In genomic region chr22:30294830-30295229, GRCh38 we compare ENCODE assay signal across 23 cellular contexts. TPM values are rescaled to one million over a fixed set of nuclear protein-coding genes. Genes with fewer than 3 reads are reported as not detected.
A peak's percentile ranks its signal among the peaks of the same experiment; 100 is the strongest.
DNase-seq lines count a peak whose midpoint lies in the region; ATAC-seq, FAIRE-seq and TF ChIP-seq lines count a peak whose summit lies in the region.
"Had no signal": no experiment of that assay in that cellular context is flagged by ENCODE, and none has a peak within 500 bp of the region (broad histone marks: within the 10 kb centered on the region; RNA-seq: fewer than 3 reads in every experiment).

No MANE protein-coding gene starts in this region.

- H3K4me3 ChIP-seq in right cardiac atrium (ENCODE audit: low read length) (no peak overlapping the region), heart right ventricle (no peak overlapping the region), GM12878 (no peak overlapping the region), osteoblast (ENCODE audit: insufficient read depth, low read length) (no peak overlapping the region), vagina (no peak overlapping the region)
- H3K4me3 ChIP-seq: SJCRH30 had no signal

- FAIRE-seq in GM12878 (lab: Jason Lieb, UNC): no peak
- FAIRE-seq: G401.6, GM18507, H1, HTR-8/SVneo had no signal

- H3K36me3 Mint-ChIP-seq in activated CD8-positive, alpha-beta T cell treated with anti-CD3 and anti-CD28 coated beads, Interleukin-2, amount 10 ng/mL, durations not matched to agents 7 days and 5 days (ENCODE audit: low read depth): peaks cover 65% of the 10 kb centered on the region

- SMC1A ChIA-PET in GM12878 (lab: Charles Lee; ENCODE audit: uncharacterized antibody, unreplicated experiment): interaction anchor here (7.9 kb wide), 1 partner anchor 31 kb away, joined by 100 read pairs; the partner anchor contains the start of gene TBC1D10A

- peaks cover 59% of the 10 kb centered on the region for H3K4me1 Mint-ChIP-seq in activated CD8-positive, alpha-beta T cell treated with anti-CD3 and anti-CD28 coated beads, Interleukin-2, amount 10 ng/mL, durations not matched to agents 7 days and 5 days (ENCODE audit: low read depth)

- no peak for TF ChIP-seq EP300 in GM12878 (IDR thresholded peaks at IDR 0.05; ENCODE audit: borderline replicate concordance in 1 of 2, control insufficient read depth in 1 of 2, low read depth in 2 of 2, low read length in 2 of 2)

- RAD21 ChIA-PET in GM12878 (lab: Charles Lee; ENCODE audit: unreplicated experiment): no interaction called here

- TF ChIP-seq POLR2A in GM12878 (IDR thresholded peaks at IDR 0.05; ENCODE audit: low read depth, low read length): 0 out of 2 replicates have a peak, but pooled peaks have one; percentile 27
- no peak for TF ChIP-seq POLR2A in vagina (IDR thresholded peaks at IDR 0.05)

- CTCF ChIA-PET in GM12878 (lab: Yijun Ruan, JAX): no interaction called here
- CTCF ChIA-PET in activated CD8-positive, alpha-beta T cell treated with anti-CD3 and anti-CD28 coated beads, Interleukin-2, amount 10 ng/mL, durations not matched to agents 7 days and 5 days (lab: Charles Lee): interaction anchor here (1.0 kb wide), 1 partner anchor 32 kb away, joined by 3 read pairs; no protein-coding TSS in a partner anchor

- intact Hi-C loops in right cardiac atrium (cut with DNase I): loop anchor here in 1 of 4 donors (5.0 kb wide), 1 partner anchor 37 kb away; no protein-coding TSS in a partner anchor
- intact Hi-C loops in heart right ventricle (cut with DNase I): no loop called here
- intact Hi-C loops in GM12878 (cut with micrococcal nuclease; ENCODE audit: unreplicated experiment): no loop called here
- intact Hi-C loops in vagina (cut with DNase I): no loop called here

- H3K9me3 ChIP-seq in right cardiac atrium (ENCODE audit: control insufficient read depth, low read length) (no peaks in the 10 kb centered on the region), heart right ventricle (no peaks in the 10 kb centered on the region), GM12878 (replicated peaks; ENCODE audit: control insufficient read depth, insufficient read depth, low read length) (no peaks in the 10 kb centered on the region), osteoblast (ENCODE audit: low read depth, low read length) (no peaks in the 10 kb centered on the region), vagina (no peaks in the 10 kb centered on the region)
- H3K9me3 ChIP-seq: SJCRH30 had no signal

- H3K4me3 Mint-ChIP-seq in activated CD8-positive, alpha-beta T cell treated with anti-CD3 and anti-CD28 coated beads, Interleukin-2, amount 10 ng/mL, durations not matched to agents 7 days and 5 days: no peak overlapping the region

- no peaks in the 10 kb centered on the region for H3K9me3 Mint-ChIP-seq in activated CD8-positive, alpha-beta T cell treated with anti-CD3 and anti-CD28 coated beads, Interleukin-2, amount 10 ng/mL, durations not matched to agents 7 days and 5 days (ENCODE audit: insufficient read depth)

- POLR2A ChIA-PET in GM12878 (lab: Charles Lee): interaction anchor here (0.5 kb wide), 1 partner anchor 190 kb away, joined by 5 read pairs; no protein-coding TSS in a partner anchor
- POLR2A ChIA-PET in activated CD8-positive, alpha-beta T cell treated with anti-CD3 and anti-CD28 coated beads, Interleukin-2, amount 10 ng/mL, durations not matched to agents 7 days and 5 days (lab: Charles Lee): interaction anchor here (0.5 to 10.2 kb wide), 2 partner anchors 9 to 208 kb away, joined by 3 to 117 read pairs; no protein-coding TSS in a partner anchor

- H3K4me2 ChIP-seq in GM12878 (ENCODE audit: control insufficient read depth, insufficient read depth) (no peak overlapping the region), osteoblast (ENCODE audit: insufficient read depth, low read length) (no peak overlapping the region)

- H3K27ac ChIP-seq in right cardiac atrium (ENCODE audit: low read length) (no peak overlapping the region), heart right ventricle (no peak overlapping the region), GM12878 (ENCODE audit: control insufficient read depth, insufficient read depth) (no peak overlapping the region), osteoblast (ENCODE audit: low read depth, low read length) (no peak overlapping the region), vagina (peak overlapping the region; percentile 9)
- H3K27ac ChIP-seq: SJCRH30 had no signal

- ATAC-seq in right cardiac atrium (no peak), heart right ventricle (no peak), GM12878 (no peak), HG02840 (IDR thresholded peaks at IDR 0.05; ENCODE audit: low FRiP score, unreplicated experiment) (no peak)
- no peak for ATAC-seq in activated CD8-positive, alpha-beta T cell treated with anti-CD3 and anti-CD28 coated beads, Interleukin-2, amount 10 ng/mL, durations not matched to agents 7 days and 5 days
- ATAC-seq: HCT116 had no signal

- in situ Hi-C loops in GM12878 (cut with MboI): no loop called here

- H3K36me3 ChIP-seq in heart right ventricle: peaks cover 0 to 86% (median 25%) of the 10 kb centered on the region in 9 donors
- peaks cover 15 to 43% of the 10 kb centered on the region in 2 experiments; a peak in 3 of 4 replicates for H3K36me3 ChIP-seq in GM12878 (ENCODE audit: control insufficient read depth in 2 of 2, insufficient read depth in 2 of 2, low read length in 1 of 2)
- peaks cover 61% of the 10 kb centered on the region for H3K36me3 ChIP-seq in osteoblast (ENCODE audit: insufficient read depth, low read length)
- H3K36me3 ChIP-seq in vagina: peaks cover 0 to 65% of the 10 kb centered on the region in 2 donors
- H3K36me3 ChIP-seq: SJCRH30 had no signal

- H3K27me3 Mint-ChIP-seq in activated CD8-positive, alpha-beta T cell treated with anti-CD3 and anti-CD28 coated beads, Interleukin-2, amount 10 ng/mL, durations not matched to agents 7 days and 5 days (ENCODE audit: low read depth): no peaks in the 10 kb centered on the region

- H2AFZ ChIP-seq in GM12878 (ENCODE audit: control insufficient read depth, low read depth, low read length) (no peak overlapping the region), osteoblast (ENCODE audit: low read length) (no peak overlapping the region)

- H3K4me1 ChIP-seq in right cardiac atrium (ENCODE audit: control insufficient read depth, insufficient read depth, low read length) (peaks cover 14% of the 10 kb centered on the region), heart right ventricle (peaks cover 18 to 47% (median 30%) of the 10 kb centered on the region in 9 donors), GM12878 (ENCODE audit: control insufficient read depth, insufficient read depth, low read length) (peaks cover 15% of the 10 kb centered on the region), osteoblast (ENCODE audit: insufficient read depth, low read length) (peaks cover 15% of the 10 kb centered on the region), vagina (peaks cover 79% of the 10 kb centered on the region)

- no peak for TF ChIP-seq RAD21 in GM12878 (IDR thresholded peaks at IDR 0.05; ENCODE audit: insufficient read depth, low read depth, low read length)

- DNase-seq in right cardiac atrium (peak in 2 of 3 donors; percentile 51 to 52), heart right ventricle (no peak), GM12878 (ENCODE audit: low read depth, low spot score) (no peak), osteoblast (ENCODE audit: insufficient read length, low spot score, missing footprints) (peak; percentile 45), vagina (ENCODE audit: extremely low spot score in 2 of 2) (no peak), HPDE6-E6E7 (ENCODE audit: extremely low spot score) (no peak)
- no peak for DNase-seq in activated CD8-positive, alpha-beta T cell treated with anti-CD3 and anti-CD28 coated beads, Interleukin-2, amount 10 ng/mL, durations not matched to agents 7 days and 5 days
- DNase-seq: KG1; NCI-H1092 treated with DMSO at 0.1 percent for 48 hours; NCI-H1436 treated with DMSO at 0.1 percent for 48 hours; NCI-H1930; NCI-H2227 treated with DMSO at 0.1 percent for 48 hours; NCI-H774; NK-92 treated with Interleukin-12 subunit alpha and Interleukin-12 subunit beta, amount 100 ng/mL, for 24 hours; SJCRH30 had no signal

- WGBS in right cardiac atrium: 91% methylated on average over 11 of the region's 11 CpGs
- WGBS in heart right ventricle, 2 donors: 94 to 95% methylated on average over 11 of the region's 11 CpGs
- 91% methylated on average over 11 of the region's 11 CpGs for WGBS in GM12878 (ENCODE audit: insufficient coverage, insufficient replicate concordance, low lambda C conversion rate, missing lambda C conversion rate)

- H4K20me1 ChIP-seq in GM12878 (ENCODE audit: control insufficient read depth, insufficient read depth) (no peaks in the 10 kb centered on the region), osteoblast (ENCODE audit: insufficient read depth, low read length) (peaks cover 46% of the 10 kb centered on the region)

- TF ChIP-seq CTCF in heart right ventricle (IDR thresholded peaks at IDR 0.05) (no peak), GM12878 (IDR thresholded peaks at IDR 0.05 in 2 of 3, conservative IDR thresholded peaks at IDR 0.05 in 1 of 3; ENCODE audit: control insufficient read depth in 2 of 3, extremely low read depth in 1 of 3, insufficient read depth in 1 of 3, low read depth in 3 of 3, low read length in 3 of 3) (no peak), osteoblast (IDR thresholded peaks at IDR 0.05; ENCODE audit: extremely low read depth, low read depth, low read length) (no peak), vagina (IDR thresholded peaks at IDR 0.05) (no peak)

- no peaks in the 10 kb centered on the region for H3K79me2 ChIP-seq in GM12878 (ENCODE audit: control insufficient read depth, insufficient read depth, low read length)
- H3K79me2 ChIP-seq in osteoblast (ENCODE audit: insufficient read depth, low read length): peaks cover 25% of the 10 kb centered on the region

- no TSS peak for BruUV-seq in GM12878 (replicated peaks; lab: Mats Ljungman, UMichigan)

- H3K27ac Mint-ChIP-seq in activated CD8-positive, alpha-beta T cell treated with anti-CD3 and anti-CD28 coated beads, Interleukin-2, amount 10 ng/mL, durations not matched to agents 7 days and 5 days: no peak overlapping the region

- H3K27me3 ChIP-seq in right cardiac atrium (ENCODE audit: control insufficient read depth, insufficient read depth) (no peaks in the 10 kb centered on the region), heart right ventricle (no peaks in the 10 kb centered on the region), GM12878 (replicated peaks in 1 of 2; ENCODE audit: control insufficient read depth in 2 of 2, insufficient read depth in 2 of 2, low read length in 1 of 2) (no peaks in the 10 kb centered on the region), osteoblast (ENCODE audit: insufficient read depth, low read length) (no peaks in the 10 kb centered on the region), vagina (no peaks in the 10 kb centered on the region)
- H3K27me3 ChIP-seq: SJCRH30 had no signal

- no peak overlapping the region for H3K9ac ChIP-seq in GM12878 (ENCODE audit: control insufficient read depth, insufficient read depth, low read length)

RNA-seq across cellular contexts. Expression of gene CASTOR1, which starts 5.5 kb away (rescaled TPM):
- total RNA-seq in right cardiac atrium: 1 to 10 TPM; 7.0 to 9.0 (median 7.4) TPM
- polyA plus RNA-seq in right cardiac atrium: 6.4 TPM
- 1 to 10 TPM; 2.8 to 7.9 (median 5.4) TPM for total RNA-seq in heart right ventricle
- 10 to 100 TPM; 13.9 to 14.7 TPM for polyA plus RNA-seq in heart right ventricle
- 3.6 and 4.4 TPM in 2 replicates for total RNA-seq in GM12878 (2013; cell fraction: nucleolus; rRNA removed)
- total RNA-seq in GM12878 (2014; rRNA removed): 5.3 and 5.9 TPM in 2 replicates
- total RNA-seq in GM12878 (2014; rRNA removed; fragmentation: Illumina TruSeq; extraction: Trizol): 1.2 and 2.4 TPM in 2 replicates
- total RNA-seq in GM12878 (2021): 6.0 and 9.1 TPM in 2 replicates
- polyA plus RNA-seq in GM12878 (2011; ENCODE audit: low read depth): 1.9 TPM
- 0.65 and 1.6 TPM in 2 replicates for polyA plus RNA-seq in GM12878 (2011; rRNA removed)
- polyA plus RNA-seq in GM12878 (2011; cell fraction: cytosol; rRNA removed): 2.1 and 2.4 TPM in 2 replicates
- 8.4 and 11.5 TPM in 2 replicates for polyA plus RNA-seq in GM12878 (2011; cell fraction: nucleus; rRNA removed)
- polyA plus RNA-seq in GM12878 (2012): 5.7 and 6.0 TPM in 2 replicates
- polyA plus RNA-seq in GM12878 (2014; fragmentation: Illumina TruSeq; extraction: Trizol): 0.25 and 1.9 TPM in 2 replicates
- polyA plus RNA-seq in GM12878 (2014; fragmentation: Nextera tagmentation; extraction: Ambion mirVana): 1 to 10 TPM in 1 of 2 experiments, under 1 TPM in 1; 0.31 to 1.2 TPM
- polyA plus RNA-seq in GM12878 (2014; rRNA removed): 5.5 and 6.3 TPM in 2 replicates
- polyA plus RNA-seq in GM12878 (2016; fragmentation: Nextera tagmentation; extraction: Ambion mirVana): 1 to 10 TPM; 4.2 to 5.3 TPM
- polyA minus RNA-seq in GM12878 (2011; rRNA and poly(A)+ RNA removed): 1.6 and 2.1 TPM in 2 replicates
- not detected in 2 replicates for polyA minus RNA-seq in GM12878 (2011; cell fraction: cytosol; rRNA and poly(A)+ RNA removed)
- 5.4 and 7.1 TPM in 2 replicates for polyA minus RNA-seq in GM12878 (2011; cell fraction: nucleus; rRNA and poly(A)+ RNA removed)
- total RNA-seq in osteoblast: 5.3 and 5.8 TPM in 2 replicates
- 51.8 TPM for total RNA-seq in vagina
- 10 to 100 TPM; 24.5 to 25.4 TPM for total RNA-seq in activated CD8-positive, alpha-beta T cell treated with anti-CD3 and anti-CD28 coated beads, Interleukin-2, amount 10 ng/mL, durations not matched to agents 7 days and 5 days

RNA-seq across cellular contexts. Expression of gene OSM, which starts 28.2 kb away (rescaled TPM):
- total RNA-seq in right cardiac atrium: 1 to 10 TPM in 1 of 4 donors, under 1 TPM in 3; 0.17 to 1.5 (median 0.26) TPM
- polyA plus RNA-seq in right cardiac atrium: 0.81 TPM
- total RNA-seq in heart right ventricle: 1 to 10 TPM in 1 of 10 donors, under 1 TPM in 7, not detected in 2; 0.20 to 2.8 (median 0.44) TPM
- polyA plus RNA-seq in heart right ventricle: under 1 TPM in 1 of 2 donors, not detected in 1; 0.22 TPM
- 0.27 and 0.33 TPM in 2 replicates for total RNA-seq in GM12878 (2013; cell fraction: nucleolus; rRNA removed)
- total RNA-seq in GM12878 (2014; rRNA removed): 0.93 and 1.4 TPM in 2 replicates
- 0.45 and 0.51 TPM in 2 replicates for total RNA-seq in GM12878 (2014; rRNA removed; fragmentation: Illumina TruSeq; extraction: Trizol)
- total RNA-seq in GM12878 (2021): 1.1 and 1.2 TPM in 2 replicates
- 0.13 TPM for polyA plus RNA-seq in GM12878 (2011; ENCODE audit: low read depth)
- 0.13 and 0.29 TPM in 2 replicates for polyA plus RNA-seq in GM12878 (2011; rRNA removed)
- polyA plus RNA-seq in GM12878 (2011; cell fraction: cytosol; rRNA removed): 0.33 and 0.48 TPM in 2 replicates
- 0.41 and 1.0 TPM in 2 replicates for polyA plus RNA-seq in GM12878 (2011; cell fraction: nucleus; rRNA removed)
- polyA plus RNA-seq in GM12878 (2012): 0.27 and 0.39 TPM in 2 replicates
- polyA plus RNA-seq in GM12878 (2014; fragmentation: Illumina TruSeq; extraction: Trizol): 0.21 TPM in 1 of 2 replicates, not detected in the other
- under 1 TPM; 0.06 to 0.15 TPM for polyA plus RNA-seq in GM12878 (2014; fragmentation: Nextera tagmentation; extraction: Ambion mirVana)
- polyA plus RNA-seq in GM12878 (2014; rRNA removed): 0.79 TPM in 2 replicates
- polyA plus RNA-seq in GM12878 (2016; fragmentation: Nextera tagmentation; extraction: Ambion mirVana): 1 to 10 TPM in 1 of 2 experiments, under 1 TPM in 1; 0.72 to 1.4 TPM
- 0.67 TPM in 1 of 2 replicates, not detected in the other for polyA minus RNA-seq in GM12878 (2011; rRNA and poly(A)+ RNA removed)
- not detected in 2 replicates for polyA minus RNA-seq in GM12878 (2011; cell fraction: cytosol; rRNA and poly(A)+ RNA removed)
- 0.97 and 1.2 TPM in 2 replicates for polyA minus RNA-seq in GM12878 (2011; cell fraction: nucleus; rRNA and poly(A)+ RNA removed)
- not detected in 2 replicates for total RNA-seq in osteoblast
- total RNA-seq in vagina: not detected
- total RNA-seq in activated CD8-positive, alpha-beta T cell treated with anti-CD3 and anti-CD28 coated beads, Interleukin-2, amount 10 ng/mL, durations not matched to agents 7 days and 5 days: 100 to 1,000 TPM; 135 to 140 TPM
- total RNA-seq: A673, H1, SJCRH30 had no signal
- polyA plus RNA-seq: BJ, H1 had no signal

RNA-seq across cellular contexts. Expression of gene TBC1D10A, which starts 31.9 kb away (rescaled TPM):
- total RNA-seq in right cardiac atrium (1 to 10 TPM; 5.6 to 9.1 (median 8.5) TPM), heart right ventricle (1 to 10 TPM; 3.2 to 7.5 (median 5.6) TPM), GM12878 (2014; rRNA removed) (14.1 and 16.3 TPM in 2 replicates), GM12878 (2014; rRNA removed; fragmentation: Illumina TruSeq; extraction: Trizol) (8.5 and 8.6 TPM in 2 replicates), GM12878 (2021) (22.2 and 24.3 TPM in 2 replicates), osteoblast (30.6 and 32.9 TPM in 2 replicates), vagina (51.3 TPM)
- polyA plus RNA-seq in right cardiac atrium (5.4 TPM), heart right ventricle (1 to 10 TPM; 6.9 to 9.5 TPM), GM12878 (2011; rRNA removed) (10.3 and 14.4 TPM in 2 replicates), GM12878 (2014; fragmentation: Illumina TruSeq; extraction: Trizol) (2.0 and 7.9 TPM in 2 replicates), GM12878 (2014; fragmentation: Nextera tagmentation; extraction: Ambion mirVana) (under 1 TPM; 0.27 to 0.82 TPM), GM12878 (2014; rRNA removed) (25.7 and 27.8 TPM in 2 replicates), GM12878 (2016; fragmentation: Nextera tagmentation; extraction: Ambion mirVana) (10 to 100 TPM; 17.4 to 20.8 TPM)
- total RNA-seq in GM12878 (2013; cell fraction: nucleolus; rRNA removed): 26.9 and 32.1 TPM in 2 replicates
- 3.8 TPM for polyA plus RNA-seq in GM12878 (2011; ENCODE audit: low read depth)
- 18.2 and 21.6 TPM in 2 replicates for polyA plus RNA-seq in GM12878 (2011; cell fraction: cytosol; rRNA removed)
- polyA plus RNA-seq in GM12878 (2011; cell fraction: nucleus; rRNA removed): 63.9 and 67.2 TPM in 2 replicates
- polyA plus RNA-seq in GM12878 (2012): 13.5 and 16.9 TPM in 2 replicates
- 12.7 and 20.9 TPM in 2 replicates for polyA minus RNA-seq in GM12878 (2011; rRNA and poly(A)+ RNA removed)
- 5.5 and 7.1 TPM in 2 replicates for polyA minus RNA-seq in GM12878 (2011; cell fraction: cytosol; rRNA and poly(A)+ RNA removed)
- polyA minus RNA-seq in GM12878 (2011; cell fraction: nucleus; rRNA and poly(A)+ RNA removed): 13.3 and 25.6 TPM in 2 replicates
- 10 to 100 TPM; 47.6 to 49.2 TPM for total RNA-seq in activated CD8-positive, alpha-beta T cell treated with anti-CD3 and anti-CD28 coated beads, Interleukin-2, amount 10 ng/mL, durations not matched to agents 7 days and 5 days

RNA-seq across cellular contexts. Expression of gene LIF, which starts 48.3 kb away (rescaled TPM):
- 1 to 10 TPM in 1 of 4 donors, under 1 TPM in 3; 0.09 to 3.7 (median 0.43) TPM for total RNA-seq in right cardiac atrium
- 0.54 TPM for polyA plus RNA-seq in right cardiac atrium
- total RNA-seq in heart right ventricle: 1 to 10 TPM in 3 of 10 donors, under 1 TPM in 7; 0.17 to 8.8 (median 0.55) TPM
- under 1 TPM; 0.45 to 0.51 TPM for polyA plus RNA-seq in heart right ventricle
- 0.73 and 0.75 TPM in 2 replicates for total RNA-seq in GM12878 (2013; cell fraction: nucleolus; rRNA removed)
- total RNA-seq in GM12878 (2014; rRNA removed): 0.98 and 1.0 TPM in 2 replicates
- total RNA-seq in GM12878 (2014; rRNA removed; fragmentation: Illumina TruSeq; extraction: Trizol): 0.63 and 0.83 TPM in 2 replicates
- total RNA-seq in GM12878 (2021): 1.9 and 2.3 TPM in 2 replicates
- 0.59 TPM for polyA plus RNA-seq in GM12878 (2011; ENCODE audit: low read depth)
- polyA plus RNA-seq in GM12878 (2011; rRNA removed): 1.9 and 3.4 TPM in 2 replicates
- 2.7 and 4.2 TPM in 2 replicates for polyA plus RNA-seq in GM12878 (2011; cell fraction: cytosol; rRNA removed)
- 15.3 and 18.3 TPM in 2 replicates for polyA plus RNA-seq in GM12878 (2011; cell fraction: nucleus; rRNA removed)
- polyA plus RNA-seq in GM12878 (2012): 0.90 and 1.6 TPM in 2 replicates
- polyA plus RNA-seq in GM12878 (2014; fragmentation: Illumina TruSeq; extraction: Trizol): 0.49 and 0.84 TPM in 2 replicates
- under 1 TPM; 0.05 to 0.09 TPM for polyA plus RNA-seq in GM12878 (2014; fragmentation: Nextera tagmentation; extraction: Ambion mirVana)
- 1.6 and 2.4 TPM in 2 replicates for polyA plus RNA-seq in GM12878 (2014; rRNA removed)
- polyA plus RNA-seq in GM12878 (2016; fragmentation: Nextera tagmentation; extraction: Ambion mirVana): 1 to 10 TPM in 1 of 2 experiments, under 1 TPM in 1; 0.92 to 1.3 TPM
- 5.6 and 7.5 TPM in 2 replicates for polyA minus RNA-seq in GM12878 (2011; rRNA and poly(A)+ RNA removed)
- polyA minus RNA-seq in GM12878 (2011; cell fraction: cytosol; rRNA and poly(A)+ RNA removed): 0.94 and 2.7 TPM in 2 replicates
- 4.2 and 5.3 TPM in 2 replicates for polyA minus RNA-seq in GM12878 (2011; cell fraction: nucleus; rRNA and poly(A)+ RNA removed)
- 3.2 and 3.3 TPM in 2 replicates for total RNA-seq in osteoblast
- total RNA-seq in vagina: 0.49 TPM
- 100 to 1,000 TPM; 532 to 569 TPM for total RNA-seq in activated CD8-positive, alpha-beta T cell treated with anti-CD3 and anti-CD28 coated beads, Interleukin-2, amount 10 ng/mL, durations not matched to agents 7 days and 5 days

Comparison
In these comparisons a context has a peak if more than half of its experiments do, and no peak if none do; other contexts are left out.
1. DNase-seq: peak in right cardiac atrium (2 of 3) and osteoblast (single experiment); none in heart right ventricle (0 of 2), GM12878 (single experiment), vagina (0 of 2), HPDE6-E6E7 (single experiment) and activated CD8-positive, alpha-beta T cell treated with anti-CD3 and anti-CD28 coated beads, Interleukin-2, amount 10 ng/mL, durations not matched to agents 7 days and 5 days (single experiment).
2. RNA of gene OSM, which starts 28.2 kb away (total RNA-seq): 135 to 140 TPM in activated CD8-positive, alpha-beta T cell treated with anti-CD3 and anti-CD28 coated beads, Interleukin-2, amount 10 ng/mL, durations not matched to agents 7 days and 5 days; 0.27 to 1.4 TPM in GM12878, 0.20 to 2.8 TPM in heart right ventricle, 0.17 to 1.5 TPM in right cardiac atrium, not detected in vagina (single experiment) and not detected in osteoblast; every median in the first group is over 10 times any median in the second.